Comparison of ENCODE assay signal across 14 cellular contexts in genomic region chr10:24716295-24716694, GRCh38. TPM values are rescaled to one million over a fixed set of nuclear protein-coding genes. Genes with fewer than 3 reads are reported as not detected.
DNase-seq lines count a peak whose midpoint lies in the region; ATAC-seq and TF ChIP-seq lines count a peak whose summit lies in the region.
"Had no signal": no experiment of that assay in that cellular context is flagged by ENCODE, and none has a peak within 500 bp of the region (broad histone marks: within the 10 kb centered on the region; RNA-seq: fewer than 3 reads in every experiment).

No MANE protein-coding gene starts in this region.

- TF ChIP-seq CTCF in Calu3 (IDR thresholded peaks at IDR 0.05; ENCODE audit: unreplicated experiment) (no peak), Peyer's patch (IDR thresholded peaks at IDR 0.05) (no peak), fibroblast of the aortic adventitia (IDR thresholded peaks at IDR 0.05; ENCODE audit: insufficient read depth, low read length) (no peak), parathyroid adenoma (IDR thresholded peaks at IDR 0.05) (no peak), smooth muscle cell (IDR thresholded peaks at IDR 0.05; ENCODE audit: borderline replicate concordance, insufficient read depth, poor library complexity, severe bottlenecking) (no peak)

- CTCF ChIA-PET in Calu3 (lab: Charles Lee) = no interaction called here

- peaks cover 7% of the 10 kb centered on the region for H3K4me1 Mint-ChIP-seq in Calu3 (ENCODE audit: low read depth, unreplicated experiment)
- peaks cover 26% of the 10 kb centered on the region for H3K4me1 Mint-ChIP-seq in activated CD4-positive, alpha-beta T cell treated with anti-CD3 and anti-CD28 coated beads, Interleukin-2, amount 10 ng/mL, durations not matched to agents 24 days and 14 days

- H3K9ac ChIP-seq in parathyroid adenoma = no peak overlapping the region
- H3K9ac ChIP-seq in smooth muscle cell (ENCODE audit: low read depth) = no peak overlapping the region

- peak overlapping the region; percentile 43 for H2AFZ ChIP-seq in parathyroid adenoma
- no peak overlapping the region for H2AFZ ChIP-seq in smooth muscle cell (ENCODE audit: low read depth)

- H3K27ac Mint-ChIP-seq in Calu3 (ENCODE audit: unreplicated experiment) = no peak overlapping the region
- no peak overlapping the region for H3K27ac Mint-ChIP-seq in activated CD4-positive, alpha-beta T cell treated with anti-CD3 and anti-CD28 coated beads, Interleukin-2, amount 10 ng/mL, durations not matched to agents 24 days and 14 days
- H3K27ac Mint-ChIP-seq: activated naive CD8-positive, alpha-beta T cell treated with anti-CD3 and anti-CD28 coated beads, Interleukin-2, amount 10 ng/mL, durations not matched to agents 7 days and 5 days had no signal

- peak; percentile 6 for DNase-seq in Calu3
- peak in 2 of 3 donors; percentile 67 to 71 for DNase-seq in Peyer's patch
- DNase-seq in fibroblast of the aortic adventitia (ENCODE audit: low read depth) = no peak
- no peak for DNase-seq in smooth muscle cell (lab: John Stamatoyannopoulos, UW; ENCODE audit: unreplicated experiment)
- no peak for DNase-seq in activated CD4-positive, alpha-beta T cell treated with anti-CD3 and anti-CD28 coated beads, Interleukin-2, amount 10 ng/mL, durations not matched to agents 24 days and 14 days
- no peak for DNase-seq in NCI-H2107 (lab: John Stamatoyannopoulos, UW)
- DNase-seq: activated CD4-positive, CD25-positive, alpha-beta regulatory T cell treated with anti-CD3 and anti-CD28 coated beads, Interleukin-2, amount 50 U/mL, for 72 hours; activated naive CD8-positive, alpha-beta T cell treated with anti-CD3 and anti-CD28 coated beads, Interleukin-2, amount 10 ng/mL, durations not matched to agents 7 days and 5 days; cerebellar nuclear complex; DMS153; mesendoderm; NCI-H1417 treated with DMSO at 0.1 percent for 48 hours had no signal

- H3K4me3 Mint-ChIP-seq in Calu3 (ENCODE audit: low read depth, unreplicated experiment) = no peak overlapping the region
- no peak overlapping the region for H3K4me3 Mint-ChIP-seq in activated CD4-positive, alpha-beta T cell treated with anti-CD3 and anti-CD28 coated beads, Interleukin-2, amount 10 ng/mL, durations not matched to agents 24 days and 14 days
- H3K4me3 Mint-ChIP-seq: activated naive CD8-positive, alpha-beta T cell treated with anti-CD3 and anti-CD28 coated beads, Interleukin-2, amount 10 ng/mL, durations not matched to agents 7 days and 5 days had no signal

- H3F3A ChIP-seq in smooth muscle cell (ENCODE audit: low read depth) = no peaks in the 10 kb centered on the region

- H3K9me3 ChIP-seq in Peyer's patch (no peaks in the 10 kb centered on the region), parathyroid adenoma (ENCODE audit: control insufficient read depth, low read length) (no peaks in the 10 kb centered on the region), smooth muscle cell (replicated peaks; ENCODE audit: low read depth) (no peaks in the 10 kb centered on the region)

- H3K27me3 ChIP-seq in Peyer's patch = no peaks in the 10 kb centered on the region
- H3K27me3 ChIP-seq in parathyroid adenoma (ENCODE audit: control insufficient read depth, insufficient read depth, low read length) = no peaks in the 10 kb centered on the region
- no peaks in the 10 kb centered on the region for H3K27me3 ChIP-seq in smooth muscle cell (ENCODE audit: low read depth)

- H3K27ac ChIP-seq in Peyer's patch (peak overlapping the region in 2 of 4 donors; percentile 45 to 49), parathyroid adenoma (no peak overlapping the region), smooth muscle cell (ENCODE audit: low read depth) (no peak overlapping the region)

- peaks cover 99% of the 10 kb centered on the region for H4K20me1 ChIP-seq in smooth muscle cell (ENCODE audit: low read depth)

- ATAC-seq in GM21576 (IDR thresholded peaks at IDR 0.05; ENCODE audit: unreplicated experiment) = no peak

- H3K79me2 ChIP-seq in parathyroid adenoma (peaks cover 43% of the 10 kb centered on the region), smooth muscle cell (ENCODE audit: low read depth) (peaks cover 100% of the 10 kb centered on the region)

- intact Hi-C loops in Calu3 (cut with micrococcal nuclease; ENCODE audit: unreplicated experiment) = loop anchor here (5.0 to 10.0 kb wide), 3 partner anchors 106 to 369 kb away; no protein-coding TSS in a partner anchor
- intact Hi-C loops in activated CD4-positive, alpha-beta T cell treated with anti-CD3 and anti-CD28 coated beads, Interleukin-2, amount 10 ng/mL, durations not matched to agents 24 days and 14 days (cut with micrococcal nuclease) = no loop called here

- BruUV-seq in Calu3 (replicated peaks; lab: Mats Ljungman, UMichigan) = no TSS peak

- TF ChIP-seq POLR2A in Peyer's patch (IDR thresholded peaks at IDR 0.05) = peak in 1 of 2 donors; percentile 38

- WGBS in smooth muscle cell (ENCODE audit: low lambda C conversion rate) = 78% methylated on average over 5 of the region's 5 CpGs

- H3K4me3 ChIP-seq in Peyer's patch (no peak overlapping the region), fibroblast of the aortic adventitia (ENCODE audit: low read depth, low read length) (peak overlapping the region; percentile 11), parathyroid adenoma (ENCODE audit: low read depth, low read length) (no peak overlapping the region), smooth muscle cell (no peak overlapping the region)

- H3K4me1 ChIP-seq in Peyer's patch (peaks cover 0 to 48% (median 2%) of the 10 kb centered on the region in 4 donors), parathyroid adenoma (peaks cover 34% of the 10 kb centered on the region), smooth muscle cell (ENCODE audit: low read depth) (peaks cover 32% of the 10 kb centered on the region)

- peaks cover 9% of the 10 kb centered on the region for H3K36me3 Mint-ChIP-seq in Calu3 (ENCODE audit: insufficient read depth, unreplicated experiment)
- peaks cover 18% of the 10 kb centered on the region for H3K36me3 Mint-ChIP-seq in activated CD4-positive, alpha-beta T cell treated with anti-CD3 and anti-CD28 coated beads, Interleukin-2, amount 10 ng/mL, durations not matched to agents 24 days and 14 days (ENCODE audit: low read depth)

- no peaks in the 10 kb centered on the region for H3K36me3 ChIP-seq in Peyer's patch
- H3K36me3 ChIP-seq in parathyroid adenoma (ENCODE audit: control insufficient read depth, insufficient read depth, low read length) = no peaks in the 10 kb centered on the region
- H3K36me3 ChIP-seq in smooth muscle cell (ENCODE audit: low read depth) = no peaks in the 10 kb centered on the region

- H3K9me3 Mint-ChIP-seq in Calu3 (ENCODE audit: low read depth, unreplicated experiment) = no peaks in the 10 kb centered on the region
- H3K9me3 Mint-ChIP-seq in activated CD4-positive, alpha-beta T cell treated with anti-CD3 and anti-CD28 coated beads, Interleukin-2, amount 10 ng/mL, durations not matched to agents 24 days and 14 days = no peaks in the 10 kb centered on the region
- H3K9me3 Mint-ChIP-seq: activated naive CD8-positive, alpha-beta T cell treated with anti-CD3 and anti-CD28 coated beads, Interleukin-2, amount 10 ng/mL, durations not matched to agents 7 days and 5 days had no signal

- H3K27me3 Mint-ChIP-seq in Calu3 (ENCODE audit: unreplicated experiment) = no peaks in the 10 kb centered on the region
- H3K27me3 Mint-ChIP-seq in activated CD4-positive, alpha-beta T cell treated with anti-CD3 and anti-CD28 coated beads, Interleukin-2, amount 10 ng/mL, durations not matched to agents 24 days and 14 days = no peaks in the 10 kb centered on the region
- H3K27me3 Mint-ChIP-seq: activated naive CD8-positive, alpha-beta T cell treated with anti-CD3 and anti-CD28 coated beads, Interleukin-2, amount 10 ng/mL, durations not matched to agents 7 days and 5 days had no signal

- peak overlapping the region; percentile 27 for H3K4me2 ChIP-seq in parathyroid adenoma (ENCODE audit: low read length)
- no peak overlapping the region for H3K4me2 ChIP-seq in smooth muscle cell

RNA-seq across cellular contexts. Expression of gene ARHGAP21, which starts 7.4 kb away (rescaled TPM):
- total RNA-seq in Calu3 (2022) (67.0 and 67.5 TPM in 2 replicates), Peyer's patch (10 to 100 TPM; 64.8 to 91.6 (median 69.8) TPM), fibroblast of the aortic adventitia (ENCODE audit: low replicate concordance) (113 and 252 TPM in 2 replicates), smooth muscle cell (59.1 and 66.0 TPM in 2 replicates)
- 8.9 and 11.8 TPM in 2 replicates for polyA plus RNA-seq in smooth muscle cell
- 46.7 and 56.6 TPM in 2 replicates for total RNA-seq in activated CD4-positive, alpha-beta T cell treated with anti-CD3 and anti-CD28 coated beads, Interleukin-2, amount 10 ng/mL, durations not matched to agents 24 days and 14 days

Comparison
In these comparisons a context has a peak if more than half of its experiments do, and no peak if none do; other contexts are left out.
1. DNase-seq: peak in Calu3 (single experiment) and Peyer's patch (2 of 3); none in fibroblast of the aortic adventitia (single experiment), smooth muscle cell (single experiment), activated CD4-positive, alpha-beta T cell treated with anti-CD3 and anti-CD28 coated beads, Interleukin-2, amount 10 ng/mL, durations not matched to agents 24 days and 14 days (single experiment) and NCI-H2107 (single experiment).